20 cellular contexts compared by ENCODE assay signal in the genomic region with DNA sequence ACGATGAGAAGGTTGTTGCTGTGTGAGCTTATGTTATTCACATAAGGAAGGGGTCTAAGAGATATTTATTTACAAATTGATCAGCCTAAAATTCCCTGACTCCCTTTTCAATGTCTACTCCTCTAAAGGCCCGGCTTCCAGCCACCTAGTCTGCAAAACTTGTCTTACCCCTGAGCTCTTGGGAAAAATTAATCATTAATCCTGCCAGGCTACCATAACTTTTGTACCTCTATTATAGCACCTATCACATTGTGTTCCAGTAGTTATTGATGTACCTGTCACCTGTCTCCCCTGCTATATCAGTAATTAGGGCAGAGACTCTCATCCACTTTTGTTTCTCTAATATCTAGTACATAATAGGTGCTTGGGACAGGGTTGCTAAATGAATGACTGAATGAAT.
"Had no signal": no experiment of that assay in that cellular context is flagged by ENCODE, and none has a peak within 500 bp of the region (broad histone marks: within the 10 kb centered on the region; RNA-seq: fewer than 3 reads in every experiment).

No MANE protein-coding gene starts in this region.

- DNase-seq: KBM-7, MG63, NCI-H1092, NCI-H1105 treated with DMSO at 0.1 percent for 48 hours, NCI-H1436, NCI-H187, NCI-H2029, NCI-H2081 treated with DMSO at 0.1 percent for 48 hours, NCI-H2171, NCI-H226, NCI-H446, NCI-H510A, NCI-H524 treated with DMSO at 0.1 percent for 48 hours, NCI-H69, NCI-H774, SHP77, SK-N-SH, SW 1271 had no signal

- H3K27me3 ChIP-seq: MG63 had no signal

- FAIRE-seq: RCC 7860 had no signal

- H3K4me3 ChIP-seq: MG63 had no signal

- H3K27ac ChIP-seq: RWPE1 had no signal

- H3K36me3 ChIP-seq: MG63 had no signal

- H3K9me3 ChIP-seq: SK-N-SH had no signal
